ENCODE assay signal across 9 cellular contexts in the genomic region with DNA sequence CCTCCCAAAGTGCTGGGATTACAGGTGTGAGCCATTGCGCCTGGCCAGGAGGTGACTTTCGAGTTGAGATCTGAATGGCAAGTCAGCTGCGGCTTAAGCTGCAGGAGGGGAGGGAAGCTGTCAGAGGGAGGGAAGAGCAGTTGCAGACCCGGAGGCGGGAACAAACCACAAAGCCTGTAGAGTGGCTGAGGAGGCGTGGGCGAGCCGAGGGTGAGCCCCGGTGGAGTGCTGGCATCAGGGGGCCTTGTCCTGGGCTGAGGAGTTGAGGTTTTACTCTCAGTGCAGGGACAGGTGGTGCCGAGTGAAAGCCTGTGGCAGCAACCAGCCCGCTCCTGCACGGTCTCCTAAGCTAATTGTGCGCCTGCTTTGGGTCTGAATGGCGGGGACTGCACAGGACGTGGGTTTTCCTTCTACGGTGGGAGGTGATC. TPM values are rescaled to one million over a fixed set of nuclear protein-coding genes. Genes with fewer than 3 reads are reported as not detected.
DNase-seq lines count a peak whose midpoint lies in the region; ATAC-seq and TF ChIP-seq lines count a peak whose summit lies in the region.
"Had no signal": no experiment of that assay in that cellular context is flagged by ENCODE, and none has a peak within 500 bp of the region (broad histone marks: within the 10 kb centered on the region; RNA-seq: fewer than 3 reads in every experiment).

No MANE protein-coding gene starts in this region.

- H3K4me1 Mint-ChIP-seq in activated naive CD8-positive, alpha-beta T cell treated with anti-CD3 and anti-CD28 coated beads, Interleukin-2, amount 10 ng/mL, durations not matched to agents 7 days and 5 days = peaks cover 63% of the 10 kb centered on the region

- H3K27me3 Mint-ChIP-seq in activated naive CD8-positive, alpha-beta T cell treated with anti-CD3 and anti-CD28 coated beads, Interleukin-2, amount 10 ng/mL, durations not matched to agents 7 days and 5 days = no peaks in the 10 kb centered on the region

- H3K27ac Mint-ChIP-seq in activated naive CD8-positive, alpha-beta T cell treated with anti-CD3 and anti-CD28 coated beads, Interleukin-2, amount 10 ng/mL, durations not matched to agents 7 days and 5 days = peak overlapping the region; percentile 84

- POLR2A ChIA-PET in activated naive CD8-positive, alpha-beta T cell treated with anti-CD3 and anti-CD28 coated beads, Interleukin-2, amount 10 ng/mL, durations not matched to agents 7 days and 5 days (lab: Charles Lee) = interaction anchor here (0.8 to 3.4 kb wide), 4 partner anchors 12 to 62 kb away, joined by 3 to 21 read pairs (median 10); a partner anchor contains a TSS

- H3K4me3 ChIP-seq in foreskin fibroblast (ENCODE audit: low read depth in 1 of 2, low read length in 2 of 2) = no peak overlapping the region
- H3K4me3 ChIP-seq: SK-N-MC had no signal

- no peak for TF ChIP-seq CTCF in foreskin fibroblast (IDR thresholded peaks at IDR 0.05; ENCODE audit: low read depth, low read length)

- no peak for ATAC-seq in Right ventricle myocardium inferior
- peak; percentile 57 for ATAC-seq in activated naive CD8-positive, alpha-beta T cell treated with anti-CD3 and anti-CD28 coated beads, Interleukin-2, amount 10 ng/mL, durations not matched to agents 7 days and 5 days (ENCODE audit: low read depth)

- peaks cover 8% of the 10 kb centered on the region for H3K36me3 Mint-ChIP-seq in activated naive CD8-positive, alpha-beta T cell treated with anti-CD3 and anti-CD28 coated beads, Interleukin-2, amount 10 ng/mL, durations not matched to agents 7 days and 5 days

- H3K4me3 Mint-ChIP-seq in activated naive CD8-positive, alpha-beta T cell treated with anti-CD3 and anti-CD28 coated beads, Interleukin-2, amount 10 ng/mL, durations not matched to agents 7 days and 5 days = peak overlapping the region; percentile 61

- DNase-seq in Right ventricle myocardium inferior (ENCODE audit: missing footprints) (peak; percentile 48), cardiac septum (ENCODE audit: low spot score) (no peak), RPMI8226 (peak; percentile 81), foreskin fibroblast (no peak), mesenteric fat pad (ENCODE audit: low spot score) (no peak), cerebellar nuclear complex (lab: John Stamatoyannopoulos, UW) (no peak)
- peak; percentile 65 for DNase-seq in activated naive CD8-positive, alpha-beta T cell treated with anti-CD3 and anti-CD28 coated beads, Interleukin-2, amount 10 ng/mL, durations not matched to agents 7 days and 5 days
- peak; percentile 66 for DNase-seq in stimulated activated CD4-positive, alpha-beta T cell treated with anti-CD3 and anti-CD28 coated beads, Interleukin-4, amount 100 ng/mL, for 1 hour

- no peaks in the 10 kb centered on the region for H3K9me3 Mint-ChIP-seq in activated naive CD8-positive, alpha-beta T cell treated with anti-CD3 and anti-CD28 coated beads, Interleukin-2, amount 10 ng/mL, durations not matched to agents 7 days and 5 days

- intact Hi-C loops in Right ventricle myocardium inferior (cut with DNase I) = no loop called here
- intact Hi-C loops in cardiac septum (cut with DNase I) = no loop called here

RNA-seq across cellular contexts. Expression of a gene that starts 24.2 kb away (rescaled TPM):
- total RNA-seq in Right ventricle myocardium inferior (15.1 TPM), cardiac septum (18.6 TPM), mesenteric fat pad (22.0 TPM)
- 10 to 100 TPM; 29.5 to 31.9 TPM for total RNA-seq in activated naive CD8-positive, alpha-beta T cell treated with anti-CD3 and anti-CD28 coated beads, Interleukin-2, amount 10 ng/mL, durations not matched to agents 7 days and 5 days

RNA-seq across cellular contexts. Expression of a gene that starts 38.1 kb away (rescaled TPM):
- total RNA-seq in Right ventricle myocardium inferior (15.5 TPM), cardiac septum (10.7 TPM), mesenteric fat pad (18.3 TPM)
- 10 to 100 TPM; 24.8 to 26.2 TPM for total RNA-seq in activated naive CD8-positive, alpha-beta T cell treated with anti-CD3 and anti-CD28 coated beads, Interleukin-2, amount 10 ng/mL, durations not matched to agents 7 days and 5 days

RNA-seq across cellular contexts. Expression of a gene that starts 40.9 kb away (rescaled TPM):
- total RNA-seq in Right ventricle myocardium inferior (0.19 TPM), cardiac septum (0.13 TPM), mesenteric fat pad (0.61 TPM)
- total RNA-seq in activated naive CD8-positive, alpha-beta T cell treated with anti-CD3 and anti-CD28 coated beads, Interleukin-2, amount 10 ng/mL, durations not matched to agents 7 days and 5 days = 1 to 10 TPM; 4.8 TPM

RNA-seq across cellular contexts. Expression of a gene that starts 43.6 kb away (rescaled TPM):
- total RNA-seq in Right ventricle myocardium inferior = not detected
- not detected for total RNA-seq in cardiac septum
- total RNA-seq in activated naive CD8-positive, alpha-beta T cell treated with anti-CD3 and anti-CD28 coated beads, Interleukin-2, amount 10 ng/mL, durations not matched to agents 7 days and 5 days = under 1 TPM; 0.31 to 0.47 TPM
- total RNA-seq in mesenteric fat pad = not detected

Comparison
In these comparisons a context has a peak if more than half of its experiments do, and no peak if none do; other contexts are left out.
1. DNase-seq: peak in Right ventricle myocardium inferior (single experiment), RPMI8226 (single experiment), activated naive CD8-positive, alpha-beta T cell treated with anti-CD3 and anti-CD28 coated beads, Interleukin-2, amount 10 ng/mL, durations not matched to agents 7 days and 5 days (single experiment) and stimulated activated CD4-positive, alpha-beta T cell treated with anti-CD3 and anti-CD28 coated beads, Interleukin-4, amount 100 ng/mL, for 1 hour (single experiment); none in cardiac septum (single experiment), foreskin fibroblast (0 of 2), mesenteric fat pad (single experiment) and cerebellar nuclear complex (0 of 2).